In genomic region chr11:124893781-124894401, GRCh38 we compare ENCODE assay signal across 18 cellular contexts. TPM values are rescaled to one million over a fixed set of nuclear protein-coding genes. Genes with fewer than 3 reads are reported as not detected.
"Had no signal": no experiment of that assay in that cellular context is flagged by ENCODE, and none has a peak within 500 bp of the region (broad histone marks: within the 10 kb centered on the region; RNA-seq: fewer than 3 reads in every experiment).

No MANE protein-coding gene starts in this region.

- ATAC-seq: activated CD4-positive, CD25-positive, alpha-beta regulatory T cell treated with anti-CD3 and anti-CD28 coated beads, Interleukin-2, amount 50 U/mL, for 24 hours; activated naive CD4-positive, alpha-beta T cell treated with anti-CD3 and anti-CD28 coated beads, Interleukin-2, amount 50 U/mL, for 72 hours; right cardiac atrium; stimulated activated naive CD8-positive, alpha-beta T cell treated with anti-CD3 and anti-CD28 coated beads, Interleukin-15, Interleukin-2, amounts not matched to agents 100 U/mL and 50 U/mL, for 24 hours had no signal

- DNase-seq: activated T-cell treated with anti-CD3 and anti-CD28 coated beads for 4 hours; kidney glomerular epithelial cell; naive B cell; small intestine; stimulated activated CD4-positive, alpha-beta T cell treated with anti-CD3 and anti-CD28 coated beads, Interleukin-4, amount 100 ng/mL, for 4 hours; stimulated activated naive CD8-positive, alpha-beta T cell treated with anti-CD3 and anti-CD28 coated beads, Interleukin-15, Interleukin-2, amounts not matched to agents 100 U/mL and 50 U/mL, for 24 hours; T-helper 9 cell had no signal

- H3K27ac Mint-ChIP-seq: activated naive CD4-positive, alpha-beta T cell treated with anti-CD3 and anti-CD28 coated beads, Interleukin-2, amount 50 U/mL, for 72 hours; activated T-helper 2 cell treated with anti-CD3 and anti-CD28 coated beads, Interferon-gamma antibody, Interleukin-2, Interleukin-4, amounts not matched to agents 10 μg/mL and 5 μg/mL and 100 μg/mL, durations not matched to agents 14 hours and 24 hours and 36 hours; naive B cell had no signal

- H3K27me3 ChIP-seq: SJSA1 had no signal

- H3K36me3 Mint-ChIP-seq: activated naive CD4-positive, alpha-beta T cell treated with anti-CD3 and anti-CD28 coated beads, Interleukin-2, amount 50 U/mL, for 72 hours; naive B cell had no signal

- H3K4me3 ChIP-seq: cardiac muscle cell, SJSA1 had no signal

- H3K4me3 Mint-ChIP-seq: naive B cell had no signal

- H3K27ac ChIP-seq: cardiac muscle cell, SJSA1 had no signal

- H3K9me3 Mint-ChIP-seq: activated naive CD4-positive, alpha-beta T cell treated with anti-CD3 and anti-CD28 coated beads, Interleukin-2, amount 50 U/mL, for 72 hours; activated T-helper 2 cell treated with anti-CD3 and anti-CD28 coated beads, Interferon-gamma antibody, Interleukin-2, Interleukin-4, amounts not matched to agents 10 μg/mL and 5 μg/mL and 100 μg/mL, durations not matched to agents 14 hours and 24 hours and 36 hours; naive B cell had no signal

- H3K36me3 ChIP-seq: cardiac muscle cell, SJSA1 had no signal

- H3K9me3 ChIP-seq: esophagus muscularis mucosa, SJSA1 had no signal

RNA-seq across cellular contexts. Expression of gene ROBO4, which starts 3.8 kb away (rescaled TPM):
- total RNA-seq: activated naive CD4-positive, alpha-beta T cell treated with anti-CD3 and anti-CD28 coated beads, Interleukin-2, amount 50 U/mL, for 72 hours; activated T-helper 2 cell treated with anti-CD3 and anti-CD28 coated beads, Interferon-gamma antibody, Interleukin-2, Interleukin-4, amounts not matched to agents 10 μg/mL and 5 μg/mL and 100 μg/mL, durations not matched to agents 14 hours and 24 hours and 36 hours had no signal

RNA-seq across cellular contexts. Expression of gene HEPN1, which starts 25.2 kb away (rescaled TPM):
- total RNA-seq: activated naive CD4-positive, alpha-beta T cell treated with anti-CD3 and anti-CD28 coated beads, Interleukin-2, amount 50 U/mL, for 72 hours; activated T-helper 2 cell treated with anti-CD3 and anti-CD28 coated beads, Interferon-gamma antibody, Interleukin-2, Interleukin-4, amounts not matched to agents 10 μg/mL and 5 μg/mL and 100 μg/mL, durations not matched to agents 14 hours and 24 hours and 36 hours; cardiac muscle cell; esophagus muscularis mucosa; mononuclear cell; right cardiac atrium; SJSA1; temporal lobe; urinary bladder had no signal
- polyA plus RNA-seq: cardiac muscle cell, right cardiac atrium, urinary bladder had no signal

RNA-seq across cellular contexts. Expression of gene HEPACAM, which starts 42.0 kb away (rescaled TPM):
- total RNA-seq: activated naive CD4-positive, alpha-beta T cell treated with anti-CD3 and anti-CD28 coated beads, Interleukin-2, amount 50 U/mL, for 72 hours; activated T-helper 2 cell treated with anti-CD3 and anti-CD28 coated beads, Interferon-gamma antibody, Interleukin-2, Interleukin-4, amounts not matched to agents 10 μg/mL and 5 μg/mL and 100 μg/mL, durations not matched to agents 14 hours and 24 hours and 36 hours; glomerular endothelial cell; SJSA1; urinary bladder had no signal
- polyA plus RNA-seq: cardiac muscle cell had no signal
